Comparison of ENCODE assay signal across 23 cellular contexts in the genomic region with DNA sequence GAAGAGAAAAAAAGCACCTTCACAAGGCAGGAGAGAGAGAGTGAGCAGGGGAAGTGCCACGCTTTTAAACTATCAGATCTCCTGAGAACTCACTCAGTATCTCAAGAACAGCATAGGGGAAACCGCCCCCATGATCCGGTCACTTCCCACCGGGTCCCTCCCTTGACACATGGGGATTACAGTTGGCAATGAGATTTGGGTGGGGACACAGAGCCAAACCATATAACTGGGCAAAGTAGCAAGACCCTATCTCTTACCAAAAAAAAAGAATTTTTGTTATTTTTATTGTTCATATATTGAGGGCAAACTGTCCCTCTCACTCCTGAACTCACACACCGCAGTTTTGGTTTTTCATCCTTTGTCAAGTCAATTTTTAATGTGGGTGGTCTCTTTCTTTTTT.
"Had no signal": no experiment of that assay in that cellular context is flagged by ENCODE, and none has a peak within 500 bp of the region (broad histone marks: within the 10 kb centered on the region; RNA-seq: fewer than 3 reads in every experiment).

No MANE protein-coding gene starts in this region.

- H3K27me3 ChIP-seq: foreskin keratinocyte, left lung, neutrophil, pancreas, right atrium auricular region, stomach, transverse colon, uterus had no signal

- DNase-seq: activated CD4-positive, alpha-beta T cell treated with anti-CD3 and anti-CD28 coated beads for 4 hours; activated CD4-positive, alpha-beta T cell treated with anti-CD3 and anti-CD28 coated beads, Interleukin-2, amount 50 U/mL, for 48 hours; activated CD4-positive, CD25-positive, alpha-beta regulatory T cell; activated CD8-positive, alpha-beta memory T cell treated with anti-CD3 and anti-CD28 coated beads, Interleukin-2, amount 50 U/mL, for 48 hours; activated naive CD4-positive, alpha-beta T cell treated with Interleukin-2 at 50 U/mL for 16 hours; activated naive CD8-positive, alpha-beta T cell treated with anti-CD3 and anti-CD28 coated beads, Interleukin-2, amount 10 ng/mL, durations not matched to agents 7 days and 5 days; activated T-cell treated with anti-CD3 and anti-CD28 coated beads, Interleukin-2, amount 50 U/mL, for 4 hours; amygdala; effector CD4-positive, alpha-beta T cell; foreskin keratinocyte; immature natural killer cell; left lung; pancreas; psoas muscle; stomach; T-helper 17 cell; transverse colon; uterus had no signal

- H3K36me3 ChIP-seq: pancreas, transverse colon, uterus had no signal

- H3K36me3 Mint-ChIP-seq: natural killer cell treated with Interleukin-12 subunit alpha and Interleukin-12 subunit beta and Interleukin-15 and Interleukin-18, amount 100 ng/mL, for 72 hours had no signal

- H3K27me3 Mint-ChIP-seq: activated naive CD8-positive, alpha-beta T cell treated with anti-CD3 and anti-CD28 coated beads, Interleukin-2, amount 10 ng/mL, durations not matched to agents 7 days and 5 days; dendritic cell treated with granulocyte-macrophage colony-stimulating factor and Interleukin-4, amounts not matched to agents 40 ng/mL and 50 ng/mL, for 4 days; natural killer cell treated with Interleukin-12 subunit alpha and Interleukin-12 subunit beta and Interleukin-15 and Interleukin-18, amount 100 ng/mL, for 72 hours; stimulated activated memory B cell treated with anti-CD40 and anti-IgM and Interleukin-4, amounts not matched to agents 10 μg/mL and 1 μg/mL and 100 μg/mL, for 72 hours; T-helper 17 cell had no signal

- H3K4me3 ChIP-seq: left lung, pancreas, psoas muscle, right atrium auricular region, stomach, transverse colon, uterus had no signal

- ATAC-seq: activated T-cell treated with anti-CD3 and anti-CD28 coated beads, Interleukin-2, amount 50 U/mL, for 4 hours; natural killer cell treated with Interleukin-12 subunit alpha and Interleukin-12 subunit beta and Interleukin-15 and Interleukin-18, amount 100 ng/mL, for 72 hours; stimulated activated memory B cell treated with anti-CD40 and anti-IgM and Interleukin-4, amounts not matched to agents 10 μg/mL and 1 μg/mL and 100 μg/mL, for 72 hours; T-helper 17 cell had no signal

- H3K9me3 ChIP-seq: left lung, neutrophil, pancreas, psoas muscle, right atrium auricular region, stomach, transverse colon, uterus had no signal

- H3K27ac ChIP-seq: foreskin keratinocyte, pancreas had no signal

- H3K4me3 Mint-ChIP-seq: activated naive CD8-positive, alpha-beta T cell treated with anti-CD3 and anti-CD28 coated beads, Interleukin-2, amount 10 ng/mL, durations not matched to agents 7 days and 5 days; activated T-cell treated with anti-CD3 and anti-CD28 coated beads, Interleukin-2, amount 50 U/mL, for 4 hours; dendritic cell treated with granulocyte-macrophage colony-stimulating factor and Interleukin-4, amounts not matched to agents 40 ng/mL and 50 ng/mL, for 4 days; immature natural killer cell; natural killer cell treated with Interleukin-12 subunit alpha and Interleukin-12 subunit beta and Interleukin-15 and Interleukin-18, amount 100 ng/mL, for 72 hours; stimulated activated memory B cell treated with anti-CD40 and anti-IgM and Interleukin-4, amounts not matched to agents 10 μg/mL and 1 μg/mL and 100 μg/mL, for 72 hours; T-helper 17 cell had no signal

- H3K27ac Mint-ChIP-seq: activated naive CD8-positive, alpha-beta T cell treated with anti-CD3 and anti-CD28 coated beads, Interleukin-2, amount 10 ng/mL, durations not matched to agents 7 days and 5 days; dendritic cell treated with granulocyte-macrophage colony-stimulating factor and Interleukin-4, amounts not matched to agents 40 ng/mL and 50 ng/mL, for 4 days; immature natural killer cell; natural killer cell treated with Interleukin-12 subunit alpha and Interleukin-12 subunit beta and Interleukin-15 and Interleukin-18, amount 100 ng/mL, for 72 hours; stimulated activated memory B cell treated with anti-CD40 and anti-IgM and Interleukin-4, amounts not matched to agents 10 μg/mL and 1 μg/mL and 100 μg/mL, for 72 hours; T-helper 17 cell had no signal

- H3K9me3 Mint-ChIP-seq: activated naive CD8-positive, alpha-beta T cell treated with anti-CD3 and anti-CD28 coated beads, Interleukin-2, amount 10 ng/mL, durations not matched to agents 7 days and 5 days; activated T-cell treated with anti-CD3 and anti-CD28 coated beads, Interleukin-2, amount 50 U/mL, for 4 hours; dendritic cell treated with granulocyte-macrophage colony-stimulating factor and Interleukin-4, amounts not matched to agents 40 ng/mL and 50 ng/mL, for 4 days; immature natural killer cell; natural killer cell treated with Interleukin-12 subunit alpha and Interleukin-12 subunit beta and Interleukin-15 and Interleukin-18, amount 100 ng/mL, for 72 hours; stimulated activated memory B cell treated with anti-CD40 and anti-IgM and Interleukin-4, amounts not matched to agents 10 μg/mL and 1 μg/mL and 100 μg/mL, for 72 hours had no signal
